ENCODE assay signal across 24 cellular contexts in genomic region chr2:65079017-65079416, GRCh38. TPM values are rescaled to one million over a fixed set of nuclear protein-coding genes. Genes with fewer than 3 reads are reported as not detected.
A peak's percentile ranks its signal among the peaks of the same experiment; 100 is the strongest.
DNase-seq lines count a peak whose midpoint lies in the region; ATAC-seq, FAIRE-seq and TF ChIP-seq lines count a peak whose summit lies in the region.
"Had no signal": no experiment of that assay in that cellular context is flagged by ENCODE, and none has a peak within 500 bp of the region (broad histone marks: within the 10 kb centered on the region; RNA-seq: fewer than 3 reads in every experiment).

No MANE protein-coding gene starts in this region.

- TF ChIP-seq POLR2A in GM12892 (IDR thresholded peaks at IDR 0.05; ENCODE audit: low read depth, low read length): 0 out of 2 replicates have a peak, but pooled peaks have one; percentile 17
- no peak for TF ChIP-seq POLR2A in K562 (conservative IDR thresholded peaks at IDR 0.05)

- CTCF ChIA-PET in CD4-positive, alpha-beta T cell (lab: Charles Lee): interaction anchor here (1.9 kb wide), 1 partner anchor 51 kb away, joined by 6 read pairs; the partner anchor contains the start of gene RAB1A
- CTCF ChIA-PET in K562 (lab: Yijun Ruan, JAX; ENCODE audit: low intra/inter-chr PET ratio): no interaction called here

- no peaks in the 10 kb centered on the region for H3K27me3 ChIP-seq in CD4-positive, alpha-beta T cell (ENCODE audit: control insufficient read depth, insufficient read depth, low read length)
- no peaks in the 10 kb centered on the region for H3K27me3 ChIP-seq in K562 (ENCODE audit: control insufficient read depth in 2 of 2, insufficient read depth in 2 of 2, low read length in 2 of 2)
- H3K27me3 ChIP-seq: BLaER1 treated with 17β-estradiol and CSF1 and Interleukin-3, amounts not matched to agents 10 nM and 100 nM; SJSA1 had no signal

- no peak for ATAC-seq in CD4-positive, alpha-beta T cell (ENCODE audit: poor library complexity)
- ATAC-seq in K562: no peak
- ATAC-seq: A549, Right ventricle myocardium inferior had no signal

- H4K20me1 ChIP-seq in K562 (replicated peaks; ENCODE audit: control insufficient read depth, insufficient read depth, low read length): peaks cover 8% of the 10 kb centered on the region; the same call in 1 of the 2 replicates

- no peak for TF ChIP-seq EP300 in K562 (IDR thresholded peaks at IDR 0.05; ENCODE audit: low read length)

- peaks cover 84% of the 10 kb centered on the region for H3K36me3 Mint-ChIP-seq in CD4-positive, alpha-beta T cell (ENCODE audit: low read depth)
- H3K36me3 Mint-ChIP-seq in nephron progenitor cell (ENCODE audit: low read depth): peaks cover 57% of the 10 kb centered on the region

- H3K9me3 Mint-ChIP-seq in CD4-positive, alpha-beta T cell: no peaks in the 10 kb centered on the region
- H3K9me3 Mint-ChIP-seq in nephron progenitor cell: no peaks in the 10 kb centered on the region
- H3K9me3 Mint-ChIP-seq: CD8-positive, alpha-beta memory T cell; T-helper 1 cell treated with Interleukin-12 subunit alpha and Interleukin-12 subunit beta and Interleukin-4 antibody, amounts not matched to agents 30 μg/mL and 1 μg/mL, for 36 hours had no signal

- H3K27ac ChIP-seq in CD4-positive, alpha-beta T cell (ENCODE audit: low read depth, low read length): no peak overlapping the region
- no peak overlapping the region for H3K27ac ChIP-seq in K562 (ENCODE audit: extremely low read depth, low read depth, low read length)
- H3K27ac ChIP-seq: A549; BLaER1 treated with 17β-estradiol and CSF1 and Interleukin-3, amounts not matched to agents 10 nM and 100 nM; SJSA1 had no signal

- H3K4me1 Mint-ChIP-seq in CD4-positive, alpha-beta T cell (ENCODE audit: low read depth): peaks cover 22% of the 10 kb centered on the region
- H3K4me1 Mint-ChIP-seq in nephron progenitor cell: peaks cover 11% of the 10 kb centered on the region

- H3K27me3 Mint-ChIP-seq in CD4-positive, alpha-beta T cell: no peaks in the 10 kb centered on the region
- no peaks in the 10 kb centered on the region for H3K27me3 Mint-ChIP-seq in nephron progenitor cell (ENCODE audit: low read depth, poor library complexity)
- H3K27me3 Mint-ChIP-seq: CD8-positive, alpha-beta memory T cell had no signal

- peaks cover 4% of the 10 kb centered on the region for H3K9me1 ChIP-seq in K562 (ENCODE audit: control insufficient read depth, insufficient read depth, low read length)

- H3K27ac Mint-ChIP-seq in CD4-positive, alpha-beta T cell: peak overlapping the region; percentile 27
- peak overlapping the region; percentile 64 for H3K27ac Mint-ChIP-seq in nephron progenitor cell
- H3K27ac Mint-ChIP-seq: T-helper 1 cell treated with Interleukin-12 subunit alpha and Interleukin-12 subunit beta and Interleukin-4 antibody, amounts not matched to agents 30 μg/mL and 1 μg/mL, for 36 hours had no signal

- no peak overlapping the region for H2AFZ ChIP-seq in K562 (ENCODE audit: low read depth, low read length)

- no peak for TF ChIP-seq CTCF in CD4-positive, alpha-beta T cell (IDR thresholded peaks at IDR 0.05)
- no peak for TF ChIP-seq CTCF in K562 (IDR thresholded peaks at IDR 0.05 in 2 of 3, conservative IDR thresholded peaks at IDR 0.05 in 1 of 3; ENCODE audit: insufficient read depth in 2 of 3, low read depth in 1 of 3, low read length in 3 of 3)
- TF ChIP-seq CTCF in nephron progenitor cell (IDR thresholded peaks at IDR 0.05): no peak

- H3K9ac ChIP-seq in K562 (ENCODE audit: insufficient read depth in 1 of 2, low read depth in 2 of 2, low read length in 2 of 2): no peak overlapping the region
- H3K9ac ChIP-seq: BLaER1 treated with 17β-estradiol and CSF1 and Interleukin-3, amounts not matched to agents 10 nM and 100 nM had no signal

- BruUV-seq in K562 (replicated peaks; lab: Mats Ljungman, UMichigan): no TSS peak

- H3K36me3 ChIP-seq in K562 (ENCODE audit: control insufficient read depth, insufficient read depth, low read length): peaks cover 66% of the 10 kb centered on the region

- H3K4me3 ChIP-seq in K562: no peak overlapping the region
- H3K4me3 ChIP-seq: A549; BLaER1 treated with 17β-estradiol and CSF1 and Interleukin-3, amounts not matched to agents 10 nM and 100 nM; SJSA1 had no signal

- FAIRE-seq in GM12892 (lab: Jason Lieb, UNC) (no peak), K562 (lab: Jason Lieb, UNC) (no peak)
- FAIRE-seq: A549, G401.6, H54, RCC 7860 had no signal

- in situ Hi-C loops in K562 (cut with MboI): no loop called here

- H3K4me2 ChIP-seq in K562 (ENCODE audit: insufficient read depth, low read length): no peak overlapping the region
- H3K4me2 ChIP-seq: A549 had no signal

- peaks cover 11 to 24% of the 10 kb centered on the region in 2 experiments; a peak in 4 of 5 replicates for H3K4me1 ChIP-seq in K562 (replicated peaks in 1 of 2; ENCODE audit: control insufficient read depth in 2 of 2, insufficient read depth in 2 of 2, low read length in 2 of 2)

- intact Hi-C loops in CD4-positive, alpha-beta T cell (cut with DNase I, micrococcal nuclease): no loop called here
- intact Hi-C loops in K562 (cut with micrococcal nuclease): no loop called here

- H3K9me3 ChIP-seq in CD4-positive, alpha-beta T cell (ENCODE audit: control insufficient read depth, low read length): no peaks in the 10 kb centered on the region
- no peaks in the 10 kb centered on the region for H3K9me3 ChIP-seq in K562 (replicated peaks; ENCODE audit: control insufficient read depth, insufficient read depth, low read depth, low read length)
- H3K9me3 ChIP-seq: A549; BLaER1 treated with 17β-estradiol and CSF1 and Interleukin-3, amounts not matched to agents 10 nM and 100 nM; SJSA1 had no signal

- no peaks in the 10 kb centered on the region for H3K79me2 ChIP-seq in K562 (ENCODE audit: control insufficient read depth, insufficient read depth, low read length)

- no peak for TF ChIP-seq RAD21 in K562 (CRISPR knock-in tag; conservative IDR thresholded peaks at IDR 0.05 in 1 of 2, IDR thresholded peaks at IDR 0.05 in 1 of 2)

- POLR2A ChIA-PET in CD4-positive, alpha-beta T cell (lab: Charles Lee): interaction anchor here (0.7 to 0.9 kb wide), 2 partner anchors 15 to 51 kb away, joined by 3 to 4 read pairs; partner anchors contain the start of gene RAB1A
- POLR2A ChIA-PET in K562 (lab: Yijun Ruan, JAX): interaction anchor here (0.7 to 2.0 kb wide), 4 partner anchors 7 to 175 kb away, joined by 3 to 7 read pairs (median 3); no protein-coding TSS in a partner anchor

- DNase-seq in CD4-positive, alpha-beta T cell: no peak
- DNase-seq in GM12892 (ENCODE audit: insufficient read length): no peak
- DNase-seq in K562 (ENCODE audit: extremely low read depth in 1 of 4, low spot score in 3 of 4): no peak
- no peak for DNase-seq in nephron progenitor cell
- DNase-seq in AG20443 (ENCODE audit: low spot score): no peak
- DNase-seq in NCI-H128 (lab: John Stamatoyannopoulos, UW; ENCODE audit: unreplicated experiment): no peak
- no peak for DNase-seq in pons (ENCODE audit: low spot score)
- DNase-seq: CD8-positive, alpha-beta memory T cell; KBM-7; MM.1S; NCI-H1092; NCI-H2029 treated with DMSO at 0.1 percent for 48 hours; NCI-H226; NCI-H510A treated with DMSO at 0.1 percent for 48 hours; NCI-H774; NK-92 treated with Interleukin-12 subunit alpha and Interleukin-12 subunit beta, amount 100 ng/mL, for 24 hours had no signal

- no peak overlapping the region for H3K4me3 Mint-ChIP-seq in CD4-positive, alpha-beta T cell
- no peak overlapping the region for H3K4me3 Mint-ChIP-seq in nephron progenitor cell
- H3K4me3 Mint-ChIP-seq: CD8-positive, alpha-beta memory T cell; T-helper 1 cell treated with Interleukin-12 subunit alpha and Interleukin-12 subunit beta and Interleukin-4 antibody, amounts not matched to agents 30 μg/mL and 1 μg/mL, for 36 hours had no signal

- 88% methylated on average over 6 of the region's 6 CpGs for WGBS in K562 (ENCODE audit: insufficient coverage, low coverage, missing lambda C conversion rate)

RNA-seq across cellular contexts. Expression of gene CEP68, which starts 22.8 kb away (rescaled TPM):
- total RNA-seq in CD4-positive, alpha-beta T cell: 10 to 100 TPM; 19.4 to 20.1 TPM
- 6.4 TPM for polyA plus RNA-seq in GM12892 (2012; ENCODE audit: missing spikeins)
- total RNA-seq in K562 (2011; cell fraction: chromatin; rRNA removed; ENCODE audit: low replicate concordance): 19.6 and 32.3 TPM in 2 replicates
- 15.3 and 16.3 TPM in 2 replicates for total RNA-seq in K562 (2011; cell fraction: nucleolus; rRNA removed)
- total RNA-seq in K562 (2011; cell fraction: nucleoplasm; rRNA removed): 16.1 and 19.7 TPM in 2 replicates
- 4.5 and 7.2 TPM in 2 replicates for total RNA-seq in K562 (2014; rRNA removed)
- 5.2 and 5.3 TPM in 2 replicates for total RNA-seq in K562 (2014; rRNA removed; fragmentation: Illumina TruSeq; extraction: Trizol)
- total RNA-seq in K562 (2015; rRNA removed; fragmentation: Illumina TruSeq; extraction: Trizol): 4.8 and 5.1 TPM in 2 replicates
- total RNA-seq in K562 (2021): 8.5 and 9.1 TPM in 2 replicates
- 5.4 and 9.7 TPM in 2 replicates for polyA plus RNA-seq in K562 (2011; rRNA removed)
- 4.7 and 6.8 TPM in 2 replicates for polyA plus RNA-seq in K562 (2011; cell fraction: cytosol; rRNA removed)
- polyA plus RNA-seq in K562 (2011; cell fraction: nucleus; rRNA removed): 9.6 and 10.4 TPM in 2 replicates
- polyA plus RNA-seq in K562 (2012): 4.6 and 8.4 TPM in 2 replicates
- polyA plus RNA-seq in K562 (2014; fragmentation: Illumina TruSeq; extraction: Trizol): 6.7 and 7.2 TPM in 2 replicates
- 1 to 10 TPM; 1.4 to 1.5 TPM for polyA plus RNA-seq in K562 (2014; fragmentation: Nextera tagmentation; extraction: Ambion mirVana)
- polyA plus RNA-seq in K562 (2014; rRNA removed): 5.2 and 8.7 TPM in 2 replicates
- polyA minus RNA-seq in K562 (2011; rRNA and poly(A)+ RNA removed): 8.3 and 11.7 TPM in 2 replicates
- 3.4 and 4.0 TPM in 2 replicates for polyA minus RNA-seq in K562 (2011; cell fraction: cytosol; rRNA and poly(A)+ RNA removed)
- 10.6 and 15.1 TPM in 2 replicates for polyA minus RNA-seq in K562 (2011; cell fraction: nucleus; rRNA and poly(A)+ RNA removed)

RNA-seq across cellular contexts. Expression of gene RAB1A, which starts 50.9 kb away (rescaled TPM):
- 10 to 100 TPM; 85.3 to 87.6 TPM for total RNA-seq in CD4-positive, alpha-beta T cell
- 75.3 TPM for polyA plus RNA-seq in GM12892 (2012; ENCODE audit: missing spikeins)
- 20.3 and 50.3 TPM in 2 replicates for total RNA-seq in K562 (2011; cell fraction: chromatin; rRNA removed; ENCODE audit: low replicate concordance)
- 13.5 and 14.3 TPM in 2 replicates for total RNA-seq in K562 (2011; cell fraction: nucleolus; rRNA removed)
- total RNA-seq in K562 (2011; cell fraction: nucleoplasm; rRNA removed): 36.1 and 60.5 TPM in 2 replicates
- 62.2 and 83.5 TPM in 2 replicates for total RNA-seq in K562 (2014; rRNA removed)
- total RNA-seq in K562 (2014; rRNA removed; fragmentation: Illumina TruSeq; extraction: Trizol): 67.7 and 81.4 TPM in 2 replicates
- total RNA-seq in K562 (2015; rRNA removed; fragmentation: Illumina TruSeq; extraction: Trizol): 64.4 and 66.7 TPM in 2 replicates
- 93.9 and 99.4 TPM in 2 replicates for total RNA-seq in K562 (2021)
- 144 and 163 TPM in 2 replicates for polyA plus RNA-seq in K562 (2011; rRNA removed)
- 33.7 and 80.3 TPM in 2 replicates for polyA plus RNA-seq in K562 (2011; cell fraction: cytosol; rRNA removed)
- 23.6 and 40.8 TPM in 2 replicates for polyA plus RNA-seq in K562 (2011; cell fraction: nucleus; rRNA removed)
- 116 and 153 TPM in 2 replicates for polyA plus RNA-seq in K562 (2012)
- polyA plus RNA-seq in K562 (2014; fragmentation: Illumina TruSeq; extraction: Trizol): 81.5 and 89.1 TPM in 2 replicates
- polyA plus RNA-seq in K562 (2014; fragmentation: Nextera tagmentation; extraction: Ambion mirVana): 10 to 100 TPM; 43.8 to 47.8 TPM
- 125 and 136 TPM in 2 replicates for polyA plus RNA-seq in K562 (2014; rRNA removed)
- polyA minus RNA-seq in K562 (2011; rRNA and poly(A)+ RNA removed): 93.6 and 96.1 TPM in 2 replicates
- 31.6 and 38.0 TPM in 2 replicates for polyA minus RNA-seq in K562 (2011; cell fraction: cytosol; rRNA and poly(A)+ RNA removed)
- polyA minus RNA-seq in K562 (2011; cell fraction: nucleus; rRNA and poly(A)+ RNA removed): 13.1 and 22.5 TPM in 2 replicates
